ENCODE assay signal across 1 cellular context in the genomic region with DNA sequence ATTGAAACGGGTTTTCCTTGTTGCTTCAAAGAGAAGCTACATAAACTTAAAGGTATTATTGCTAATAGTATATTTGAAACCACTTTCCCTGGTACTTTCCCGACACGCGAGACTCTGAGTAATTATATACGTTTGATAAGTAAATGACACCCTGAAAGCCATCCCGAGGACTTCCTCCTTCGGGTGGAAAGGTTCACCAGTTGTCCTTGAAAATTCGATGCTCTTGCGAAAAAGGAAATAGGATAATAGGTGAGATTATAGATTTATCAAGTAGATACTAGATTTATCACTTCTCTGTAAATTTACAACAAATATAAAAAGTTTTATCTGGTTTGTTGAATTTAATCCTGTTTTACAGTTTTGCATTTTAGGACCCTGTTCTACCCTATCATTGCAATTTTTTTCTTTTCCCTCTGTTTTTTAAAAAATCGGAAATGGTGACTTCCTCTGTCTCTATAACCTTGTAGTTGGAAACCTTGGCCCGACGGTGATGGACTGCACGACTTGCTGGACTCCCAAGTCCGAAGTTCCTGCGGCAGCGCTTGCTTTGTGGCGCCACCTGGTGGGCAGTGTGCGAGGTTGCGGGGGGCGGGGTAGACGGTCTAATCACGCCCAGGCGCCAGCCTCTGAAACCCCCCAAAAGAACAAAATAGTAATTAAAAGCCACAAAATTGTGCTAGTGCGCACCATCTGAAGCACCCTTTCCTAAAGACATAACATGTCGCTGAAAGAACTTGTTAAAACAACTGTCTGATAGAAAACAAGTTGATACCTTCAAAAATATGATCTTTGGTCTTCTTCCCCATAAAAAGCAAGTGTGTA.
TF ChIP-seq lines count a peak whose summit lies in the region.

No MANE protein-coding gene starts in this region.

TF ChIP-seq in HepG2, 621 proteins besides CTCF, POLR2A, EP300 and RAD21 (continued from another document and continues in another):
- TF ChIP-seq, protein P1, sequence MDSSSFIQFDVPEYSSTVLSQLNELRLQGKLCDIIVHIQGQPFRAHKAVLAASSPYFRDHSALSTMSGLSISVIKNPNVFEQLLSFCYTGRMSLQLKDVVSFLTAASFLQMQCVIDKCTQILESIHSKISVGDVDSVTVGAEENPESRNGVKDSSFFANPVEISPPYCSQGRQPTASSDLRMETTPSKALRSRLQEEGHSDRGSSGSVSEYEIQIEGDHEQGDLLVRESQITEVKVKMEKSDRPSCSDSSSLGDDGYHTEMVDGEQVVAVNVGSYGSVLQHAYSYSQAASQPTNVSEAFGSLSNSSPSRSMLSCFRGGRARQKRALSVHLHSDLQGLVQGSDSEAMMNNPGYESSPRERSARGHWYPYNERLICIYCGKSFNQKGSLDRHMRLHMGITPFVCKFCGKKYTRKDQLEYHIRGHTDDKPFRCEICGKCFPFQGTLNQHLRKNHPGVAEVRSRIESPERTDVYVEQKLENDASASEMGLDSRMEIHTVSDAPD (CRISPR knock-in tag; IDR thresholded peaks at IDR 0.05): no peak
- TF ChIP-seq ESRRA (CRISPR knock-in tag; IDR thresholded peaks at IDR 0.05; ENCODE audit: low read depth) (peak; percentile 93), BHLHE40 (IDR thresholded peaks at IDR 0.05; ENCODE audit: low read length) (peak; percentile 74), ZFY (CRISPR knock-in tag; IDR thresholded peaks at IDR 0.05) (peak; percentile 4), ZNF33B (CRISPR knock-in tag; IDR thresholded peaks at IDR 0.05) (no peak), ARHGAP35 (CRISPR knock-in tag; IDR thresholded peaks at IDR 0.05; ENCODE audit: borderline replicate concordance) (0 out of 2 replicates have a peak, but pooled peaks have one; percentile 46), ZFYVE20 (CRISPR knock-in tag; IDR thresholded peaks at IDR 0.05; ENCODE audit: borderline replicate concordance, low read depth) (no peak), DNMT1 (CRISPR knock-in tag; IDR thresholded peaks at IDR 0.05) (no peak), ZNF773 (CRISPR knock-in tag; IDR thresholded peaks at IDR 0.05; ENCODE audit: borderline replicate concordance) (no peak), ZNF619 (CRISPR knock-in tag; IDR thresholded peaks at IDR 0.05) (no peak), ZNF432 (CRISPR knock-in tag; IDR thresholded peaks at IDR 0.05; ENCODE audit: borderline replicate concordance) (no peak), ZNF30 (CRISPR knock-in tag; IDR thresholded peaks at IDR 0.05) (no peak), ZNF790 (CRISPR knock-in tag; IDR thresholded peaks at IDR 0.05; ENCODE audit: borderline replicate concordance) (no peak), ZNF317 (CRISPR knock-in tag; IDR thresholded peaks at IDR 0.05) (no peak), ZNF629 (CRISPR knock-in tag; conservative IDR thresholded peaks at IDR 0.05) (no peak), HNRNPLL (IDR thresholded peaks at IDR 0.05; ENCODE audit: low read depth, low read length, poor library complexity, severe bottlenecking) (peak; percentile 58), ZBTB38 (CRISPR knock-in tag; IDR thresholded peaks at IDR 0.05) (0 out of 2 replicates have a peak, but pooled peaks have one; percentile 44), PCBP1 (IDR thresholded peaks at IDR 0.05; ENCODE audit: borderline replicate concordance, low read depth, low read length) (no peak), ATF1 (CRISPR knock-in tag; IDR thresholded peaks at IDR 0.05) (no peak), XBP1 (CRISPR knock-in tag; IDR thresholded peaks at IDR 0.05) (no peak), GTF2F1 (IDR thresholded peaks at IDR 0.05; ENCODE audit: low read length) (no peak), PHF8 (CRISPR knock-in tag; IDR thresholded peaks at IDR 0.05) (peak; percentile 28; the same call in 1 of the 2 replicates), GATAD2A (CRISPR knock-in tag; IDR thresholded peaks at IDR 0.05) (peak; percentile 76), CC2D1A (CRISPR knock-in tag; IDR thresholded peaks at IDR 0.05) (no peak), KLF16 (CRISPR knock-in tag; IDR thresholded peaks at IDR 0.05) (peak in 1 of 2 experiments; percentile 64; a peak in 1 of 4 replicates), ZSCAN31 (CRISPR knock-in tag; IDR thresholded peaks at IDR 0.05; ENCODE audit: low read depth) (no peak), STAT5B (CRISPR knock-in tag; IDR thresholded peaks at IDR 0.05) (no peak)
- TF ChIP-seq, protein P2, sequence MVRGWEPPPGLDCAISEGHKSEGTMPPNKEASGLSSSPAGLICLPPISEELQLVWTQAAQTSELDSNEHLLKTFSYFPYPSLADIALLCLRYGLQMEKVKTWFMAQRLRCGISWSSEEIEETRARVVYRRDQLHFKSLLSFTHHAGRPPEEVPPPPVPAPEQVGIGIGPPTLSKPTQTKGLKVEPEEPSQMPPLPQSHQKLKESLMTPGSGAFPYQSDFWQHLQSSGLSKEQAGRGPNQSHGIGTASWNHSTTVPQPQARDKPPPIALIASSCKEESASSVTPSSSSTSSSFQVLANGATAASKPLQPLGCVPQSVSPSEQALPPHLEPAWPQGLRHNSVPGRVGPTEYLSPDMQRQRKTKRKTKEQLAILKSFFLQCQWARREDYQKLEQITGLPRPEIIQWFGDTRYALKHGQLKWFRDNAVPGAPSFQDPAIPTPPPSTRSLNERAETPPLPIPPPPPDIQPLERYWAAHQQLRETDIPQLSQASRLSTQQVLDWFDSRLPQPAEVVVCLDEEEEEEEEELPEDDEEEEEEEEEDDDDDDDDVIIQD (CRISPR knock-in tag; IDR thresholded peaks at IDR 0.05; ENCODE audit: low read depth): peak; percentile 79
- TF ChIP-seq, protein P3, sequence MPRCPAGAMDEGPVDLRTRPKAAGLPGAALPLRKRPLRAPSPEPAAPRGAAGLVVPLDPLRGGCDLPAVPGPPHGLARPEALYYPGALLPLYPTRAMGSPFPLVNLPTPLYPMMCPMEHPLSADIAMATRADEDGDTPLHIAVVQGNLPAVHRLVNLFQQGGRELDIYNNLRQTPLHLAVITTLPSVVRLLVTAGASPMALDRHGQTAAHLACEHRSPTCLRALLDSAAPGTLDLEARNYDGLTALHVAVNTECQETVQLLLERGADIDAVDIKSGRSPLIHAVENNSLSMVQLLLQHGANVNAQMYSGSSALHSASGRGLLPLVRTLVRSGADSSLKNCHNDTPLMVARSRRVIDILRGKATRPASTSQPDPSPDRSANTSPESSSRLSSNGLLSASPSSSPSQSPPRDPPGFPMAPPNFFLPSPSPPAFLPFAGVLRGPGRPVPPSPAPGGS (CRISPR knock-in tag; IDR thresholded peaks at IDR 0.05): no peak
- TF ChIP-seq, protein P4, sequence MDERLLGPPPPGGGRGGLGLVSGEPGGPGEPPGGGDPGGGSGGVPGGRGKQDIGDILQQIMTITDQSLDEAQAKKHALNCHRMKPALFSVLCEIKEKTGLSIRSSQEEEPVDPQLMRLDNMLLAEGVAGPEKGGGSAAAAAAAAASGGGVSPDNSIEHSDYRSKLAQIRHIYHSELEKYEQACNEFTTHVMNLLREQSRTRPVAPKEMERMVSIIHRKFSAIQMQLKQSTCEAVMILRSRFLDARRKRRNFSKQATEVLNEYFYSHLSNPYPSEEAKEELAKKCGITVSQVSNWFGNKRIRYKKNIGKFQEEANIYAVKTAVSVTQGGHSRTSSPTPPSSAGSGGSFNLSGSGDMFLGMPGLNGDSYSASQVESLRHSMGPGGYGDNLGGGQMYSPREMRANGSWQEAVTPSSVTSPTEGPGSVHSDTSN (CRISPR knock-in tag; IDR thresholded peaks at IDR 0.05): no peak
- TF ChIP-seq, protein P5, sequence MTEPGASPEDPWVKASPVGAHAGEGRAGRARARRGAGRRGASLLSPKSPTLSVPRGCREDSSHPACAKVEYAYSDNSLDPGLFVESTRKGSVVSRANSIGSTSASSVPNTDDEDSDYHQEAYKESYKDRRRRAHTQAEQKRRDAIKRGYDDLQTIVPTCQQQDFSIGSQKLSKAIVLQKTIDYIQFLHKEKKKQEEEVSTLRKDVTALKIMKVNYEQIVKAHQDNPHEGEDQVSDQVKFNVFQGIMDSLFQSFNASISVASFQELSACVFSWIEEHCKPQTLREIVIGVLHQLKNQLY (CRISPR knock-in tag; IDR thresholded peaks at IDR 0.05): no peak
- TF ChIP-seq, protein P6, sequence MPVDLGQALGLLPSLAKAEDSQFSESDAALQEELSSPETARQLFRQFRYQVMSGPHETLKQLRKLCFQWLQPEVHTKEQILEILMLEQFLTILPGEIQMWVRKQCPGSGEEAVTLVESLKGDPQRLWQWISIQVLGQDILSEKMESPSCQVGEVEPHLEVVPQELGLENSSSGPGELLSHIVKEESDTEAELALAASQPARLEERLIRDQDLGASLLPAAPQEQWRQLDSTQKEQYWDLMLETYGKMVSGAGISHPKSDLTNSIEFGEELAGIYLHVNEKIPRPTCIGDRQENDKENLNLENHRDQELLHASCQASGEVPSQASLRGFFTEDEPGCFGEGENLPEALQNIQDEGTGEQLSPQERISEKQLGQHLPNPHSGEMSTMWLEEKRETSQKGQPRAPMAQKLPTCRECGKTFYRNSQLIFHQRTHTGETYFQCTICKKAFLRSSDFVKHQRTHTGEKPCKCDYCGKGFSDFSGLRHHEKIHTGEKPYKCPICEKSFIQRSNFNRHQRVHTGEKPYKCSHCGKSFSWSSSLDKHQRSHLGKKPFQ (CRISPR knock-in tag; IDR thresholded peaks at IDR 0.05; ENCODE audit: insufficient replicate concordance): no peak
- TF ChIP-seq, protein P7, sequence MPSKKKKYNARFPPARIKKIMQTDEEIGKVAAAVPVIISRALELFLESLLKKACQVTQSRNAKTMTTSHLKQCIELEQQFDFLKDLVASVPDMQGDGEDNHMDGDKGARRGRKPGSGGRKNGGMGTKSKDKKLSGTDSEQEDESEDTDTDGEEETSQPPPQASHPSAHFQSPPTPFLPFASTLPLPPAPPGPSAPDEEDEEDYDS (CRISPR knock-in tag; IDR thresholded peaks at IDR 0.05): peak; percentile 30; the same call in 1 of the 2 replicates
- TF ChIP-seq, protein P8, sequence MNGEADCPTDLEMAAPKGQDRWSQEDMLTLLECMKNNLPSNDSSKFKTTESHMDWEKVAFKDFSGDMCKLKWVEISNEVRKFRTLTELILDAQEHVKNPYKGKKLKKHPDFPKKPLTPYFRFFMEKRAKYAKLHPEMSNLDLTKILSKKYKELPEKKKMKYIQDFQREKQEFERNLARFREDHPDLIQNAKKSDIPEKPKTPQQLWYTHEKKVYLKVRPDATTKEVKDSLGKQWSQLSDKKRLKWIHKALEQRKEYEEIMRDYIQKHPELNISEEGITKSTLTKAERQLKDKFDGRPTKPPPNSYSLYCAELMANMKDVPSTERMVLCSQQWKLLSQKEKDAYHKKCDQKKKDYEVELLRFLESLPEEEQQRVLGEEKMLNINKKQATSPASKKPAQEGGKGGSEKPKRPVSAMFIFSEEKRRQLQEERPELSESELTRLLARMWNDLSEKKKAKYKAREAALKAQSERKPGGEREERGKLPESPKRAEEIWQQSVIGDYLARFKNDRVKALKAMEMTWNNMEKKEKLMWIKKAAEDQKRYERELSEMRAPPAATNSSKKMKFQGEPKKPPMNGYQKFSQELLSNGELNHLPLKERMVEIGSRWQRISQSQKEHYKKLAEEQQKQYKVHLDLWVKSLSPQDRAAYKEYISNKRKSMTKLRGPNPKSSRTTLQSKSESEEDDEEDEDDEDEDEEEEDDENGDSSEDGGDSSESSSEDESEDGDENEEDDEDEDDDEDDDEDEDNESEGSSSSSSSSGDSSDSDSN (CRISPR knock-in tag; IDR thresholded peaks at IDR 0.05): no peak
- TF ChIP-seq, protein P9, sequence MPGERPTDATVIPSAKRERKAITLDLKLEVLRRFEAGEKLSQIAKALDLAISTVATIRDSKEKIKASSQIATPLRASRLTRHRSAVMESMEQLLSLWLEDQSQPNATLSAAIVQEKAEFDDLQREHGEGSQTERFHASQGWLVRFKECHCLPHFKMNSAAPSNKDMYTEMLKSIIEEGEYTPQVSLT (CRISPR knock-in tag; IDR thresholded peaks at IDR 0.05; ENCODE audit: borderline replicate concordance, low read depth): no peak
- TF ChIP-seq, protein P10, sequence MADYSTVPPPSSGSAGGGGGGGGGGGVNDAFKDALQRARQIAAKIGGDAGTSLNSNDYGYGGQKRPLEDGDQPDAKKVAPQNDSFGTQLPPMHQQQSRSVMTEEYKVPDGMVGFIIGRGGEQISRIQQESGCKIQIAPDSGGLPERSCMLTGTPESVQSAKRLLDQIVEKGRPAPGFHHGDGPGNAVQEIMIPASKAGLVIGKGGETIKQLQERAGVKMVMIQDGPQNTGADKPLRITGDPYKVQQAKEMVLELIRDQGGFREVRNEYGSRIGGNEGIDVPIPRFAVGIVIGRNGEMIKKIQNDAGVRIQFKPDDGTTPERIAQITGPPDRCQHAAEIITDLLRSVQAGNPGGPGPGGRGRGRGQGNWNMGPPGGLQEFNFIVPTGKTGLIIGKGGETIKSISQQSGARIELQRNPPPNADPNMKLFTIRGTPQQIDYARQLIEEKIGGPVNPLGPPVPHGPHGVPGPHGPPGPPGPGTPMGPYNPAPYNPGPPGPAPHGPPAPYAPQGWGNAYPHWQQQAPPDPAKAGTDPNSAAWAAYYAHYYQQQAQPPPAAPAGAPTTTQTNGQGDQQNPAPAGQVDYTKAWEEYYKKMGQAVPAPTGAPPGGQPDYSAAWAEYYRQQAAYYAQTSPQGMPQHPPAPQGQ (CRISPR knock-in tag; IDR thresholded peaks at IDR 0.05; ENCODE audit: borderline replicate concordance): no peak
- TF ChIP-seq, protein P11, sequence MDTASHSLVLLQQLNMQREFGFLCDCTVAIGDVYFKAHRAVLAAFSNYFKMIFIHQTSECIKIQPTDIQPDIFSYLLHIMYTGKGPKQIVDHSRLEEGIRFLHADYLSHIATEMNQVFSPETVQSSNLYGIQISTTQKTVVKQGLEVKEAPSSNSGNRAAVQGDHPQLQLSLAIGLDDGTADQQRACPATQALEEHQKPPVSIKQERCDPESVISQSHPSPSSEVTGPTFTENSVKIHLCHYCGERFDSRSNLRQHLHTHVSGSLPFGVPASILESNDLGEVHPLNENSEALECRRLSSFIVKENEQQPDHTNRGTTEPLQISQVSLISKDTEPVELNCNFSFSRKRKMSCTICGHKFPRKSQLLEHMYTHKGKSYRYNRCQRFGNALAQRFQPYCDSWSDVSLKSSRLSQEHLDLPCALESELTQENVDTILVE (CRISPR knock-in tag; IDR thresholded peaks at IDR 0.05): peak; percentile 57; the same call in 1 of the 2 replicates
- TF ChIP-seq, protein P12, sequence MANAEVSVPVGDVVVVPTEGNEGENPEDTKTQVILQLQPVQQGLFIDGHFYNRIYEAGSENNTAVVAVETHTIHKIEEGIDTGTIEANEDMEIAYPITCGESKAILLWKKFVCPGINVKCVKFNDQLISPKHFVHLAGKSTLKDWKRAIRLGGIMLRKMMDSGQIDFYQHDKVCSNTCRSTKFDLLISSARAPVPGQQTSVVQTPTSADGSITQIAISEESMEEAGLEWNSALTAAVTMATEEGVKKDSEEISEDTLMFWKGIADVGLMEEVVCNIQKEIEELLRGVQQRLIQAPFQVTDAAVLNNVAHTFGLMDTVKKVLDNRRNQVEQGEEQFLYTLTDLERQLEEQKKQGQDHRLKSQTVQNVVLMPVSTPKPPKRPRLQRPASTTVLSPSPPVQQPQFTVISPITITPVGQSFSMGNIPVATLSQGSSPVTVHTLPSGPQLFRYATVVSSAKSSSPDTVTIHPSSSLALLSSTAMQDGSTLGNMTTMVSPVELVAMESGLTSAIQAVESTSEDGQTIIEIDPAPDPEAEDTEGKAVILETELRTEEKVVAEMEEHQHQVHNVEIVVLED (CRISPR knock-in tag; IDR thresholded peaks at IDR 0.05; ENCODE audit: borderline replicate concordance): no peak
- TF ChIP-seq, protein P13, sequence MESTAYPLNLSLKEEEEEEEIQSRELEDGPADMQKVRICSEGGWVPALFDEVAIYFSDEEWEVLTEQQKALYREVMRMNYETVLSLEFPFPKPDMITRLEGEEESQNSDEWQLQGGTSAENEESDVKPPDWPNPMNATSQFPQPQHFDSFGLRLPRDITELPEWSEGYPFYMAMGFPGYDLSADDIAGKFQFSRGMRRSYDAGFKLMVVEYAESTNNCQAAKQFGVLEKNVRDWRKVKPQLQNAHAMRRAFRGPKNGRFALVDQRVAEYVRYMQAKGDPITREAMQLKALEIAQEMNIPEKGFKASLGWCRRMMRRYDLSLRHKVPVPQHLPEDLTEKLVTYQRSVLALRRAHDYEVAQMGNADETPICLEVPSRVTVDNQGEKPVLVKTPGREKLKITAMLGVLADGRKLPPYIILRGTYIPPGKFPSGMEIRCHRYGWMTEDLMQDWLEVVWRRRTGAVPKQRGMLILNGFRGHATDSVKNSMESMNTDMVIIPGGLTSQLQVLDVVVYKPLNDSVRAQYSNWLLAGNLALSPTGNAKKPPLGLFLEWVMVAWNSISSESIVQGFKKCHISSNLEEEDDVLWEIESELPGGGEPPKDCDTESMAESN (CRISPR knock-in tag; conservative IDR thresholded peaks at IDR 0.05): no peak
